ENCODE assay signal across 25 cellular contexts in the genomic region with DNA sequence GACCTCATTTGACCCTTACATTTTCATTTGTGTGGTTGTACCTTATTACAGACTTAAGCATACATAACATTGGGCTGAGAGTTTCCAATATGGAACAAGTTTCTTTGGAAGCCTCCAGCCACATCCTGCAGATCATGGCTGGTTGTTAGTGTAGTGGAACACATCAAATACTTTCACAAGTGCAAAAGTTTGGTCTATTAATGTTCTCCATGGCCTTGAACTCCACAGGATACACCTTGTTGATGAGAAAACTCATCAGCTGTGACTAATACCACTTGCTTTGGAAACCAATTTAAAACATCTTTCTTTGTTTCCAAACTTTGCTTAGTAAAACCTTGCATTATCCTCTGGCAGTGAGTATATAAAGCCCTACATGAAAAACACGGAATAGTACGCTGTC. TPM values are rescaled to one million over a fixed set of nuclear protein-coding genes. Genes with fewer than 3 reads are reported as not detected.
A peak's percentile ranks its signal among the peaks of the same experiment; 100 is the strongest.
DNase-seq lines count a peak whose midpoint lies in the region; ATAC-seq, FAIRE-seq and TF ChIP-seq lines count a peak whose summit lies in the region.
"Had no signal": no experiment of that assay in that cellular context is flagged by ENCODE, and none has a peak within 500 bp of the region (broad histone marks: within the 10 kb centered on the region; RNA-seq: fewer than 3 reads in every experiment).

No MANE protein-coding gene starts in this region.

- H3K36me3 ChIP-seq in heart left ventricle (peaks cover 0 to 92% (median 36%) of the 10 kb centered on the region in 9 donors), right atrium auricular region (peaks cover 80% of the 10 kb centered on the region), endothelial cell of umbilical vein (ENCODE audit: control insufficient read depth in 2 of 2, extremely low read depth in 1 of 2, insufficient read depth in 2 of 2, low read length in 2 of 2) (peaks cover 2 to 33% of the 10 kb centered on the region in 2 experiments), Peyer's patch (peaks cover 0 to 64% (median 0%) of the 10 kb centered on the region in 3 donors)
- H3K36me3 ChIP-seq: BLaER1 had no signal

- H3K9me1 ChIP-seq in endothelial cell of umbilical vein (replicated peaks; ENCODE audit: control insufficient read depth, extremely low read depth, insufficient read depth, low read length), result no peaks in the 10 kb centered on the region

- H3K9me3 ChIP-seq in heart left ventricle (no peaks in the 10 kb centered on the region), right atrium auricular region (no peaks in the 10 kb centered on the region), right cardiac atrium (ENCODE audit: control insufficient read depth, low read length) (no peaks in the 10 kb centered on the region), endothelial cell of umbilical vein (replicated peaks; ENCODE audit: control insufficient read depth, insufficient read depth, low read length) (no peaks in the 10 kb centered on the region), Peyer's patch (no peaks in the 10 kb centered on the region)
- H3K9me3 ChIP-seq: BLaER1, Caco-2 had no signal

- intact Hi-C loops in heart left ventricle (cut with DNase I), result loop anchor here in 4 of 10 donors (5.0 kb wide), 2 partner anchors 41 to 76 kb away; no protein-coding TSS in a partner anchor
- intact Hi-C loops in cardiac septum (cut with DNase I), result loop anchor here (5.0 kb wide), 1 partner anchor 76 kb away; no protein-coding TSS in a partner anchor
- intact Hi-C loops in right cardiac atrium (cut with DNase I), result no loop called here
- intact Hi-C loops in endothelial cell of umbilical vein (cut with micrococcal nuclease), result no loop called here

- dilution Hi-C loops in endothelial cell of umbilical vein (cut with MboI; ENCODE audit: extremely low pct_ligation_motif_present, low sequenced_read_pairs), result no loop called here

- H3K79me2 ChIP-seq in endothelial cell of umbilical vein (ENCODE audit: control insufficient read depth, insufficient read depth, low read length), result no peaks in the 10 kb centered on the region

- no peak for FAIRE-seq in endothelial cell of umbilical vein (lab: Jason Lieb, UNC)
- FAIRE-seq: A204.1, G401.6, GM12878, GM19239, H1 had no signal

- no peak overlapping the region for H3K9ac ChIP-seq in endothelial cell of umbilical vein (replicated peaks; ENCODE audit: extremely low read depth, insufficient read depth, low read length)
- H3K9ac ChIP-seq: BLaER1, GM23248 had no signal

- peak overlapping the region in 10 of 12 donors; percentile 3 to 92 (median 31) for H3K27ac ChIP-seq in heart left ventricle
- peak overlapping the region; percentile 80 to 83 for H3K27ac ChIP-seq in right atrium auricular region
- H3K27ac ChIP-seq in right cardiac atrium (ENCODE audit: low read length), result no peak overlapping the region
- H3K27ac ChIP-seq in endothelial cell of umbilical vein (ENCODE audit: insufficient read depth, low read depth, low read length), result no peak overlapping the region
- H3K27ac ChIP-seq in Peyer's patch, result no peak overlapping the region
- H3K27ac ChIP-seq: 22Rv1, BLaER1, C4-2B, GM23248 had no signal

- 88 to 97% (median 92%) methylated on average over 2 of the region's 2 CpGs for WGBS in heart left ventricle, 4 donors
- WGBS in right cardiac atrium, result 93% methylated on average over 2 of the region's 2 CpGs

- ATAC-seq in heart left ventricle, result no peak
- no peak for ATAC-seq in right cardiac atrium
- ATAC-seq: CD8-positive, alpha-beta T cell; GM12878 had no signal

- no peaks in the 10 kb centered on the region for H4K20me1 ChIP-seq in endothelial cell of umbilical vein (replicated peaks; ENCODE audit: control insufficient read depth, extremely low read depth, insufficient read depth, low read length)
- H4K20me1 ChIP-seq: BLaER1 had no signal

- POLR2A ChIA-PET in endothelial cell of umbilical vein (lab: Charles Lee), result no interaction called here

- CTCF ChIA-PET in endothelial cell of umbilical vein (lab: Charles Lee), result no interaction called here

- TF ChIP-seq POLR2A in heart left ventricle (IDR thresholded peaks at IDR 0.05) (no peak), endothelial cell of umbilical vein (IDR thresholded peaks at IDR 0.05; ENCODE audit: low read depth, low read length) (no peak), Peyer's patch (IDR thresholded peaks at IDR 0.05) (no peak)

- no TSS peak for BruUV-seq in endothelial cell of umbilical vein (replicated peaks; lab: Mats Ljungman, UMichigan)

- H3K4me3 ChIP-seq in heart left ventricle, result no peak overlapping the region
- no peak overlapping the region for H3K4me3 ChIP-seq in right atrium auricular region
- no peak overlapping the region for H3K4me3 ChIP-seq in right cardiac atrium (ENCODE audit: low read length)
- H3K4me3 ChIP-seq in endothelial cell of umbilical vein (replicated peaks in 1 of 3; ENCODE audit: insufficient read depth in 1 of 3, low read depth in 1 of 3, low read length in 3 of 3), result no peak overlapping the region
- no peak overlapping the region for H3K4me3 ChIP-seq in Peyer's patch
- H3K4me3 ChIP-seq: BLaER1, GM12878, GM23248 had no signal

- H2AFZ ChIP-seq in endothelial cell of umbilical vein (ENCODE audit: low read depth, low read length), result no peak overlapping the region
- H2AFZ ChIP-seq: GM23248 had no signal

- H3K4me1 ChIP-seq in heart left ventricle, result peaks cover 0 to 64% (median 28%) of the 10 kb centered on the region in 12 donors
- peaks cover 0 to 39% of the 10 kb centered on the region in 2 donors for H3K4me1 ChIP-seq in right atrium auricular region
- peaks cover 4% of the 10 kb centered on the region for H3K4me1 ChIP-seq in right cardiac atrium (ENCODE audit: control insufficient read depth, insufficient read depth, low read length)
- no peaks in the 10 kb centered on the region for H3K4me1 ChIP-seq in endothelial cell of umbilical vein (ENCODE audit: control insufficient read depth, extremely low read depth, insufficient read depth, low read length)
- H3K4me1 ChIP-seq in Peyer's patch, result no peaks in the 10 kb centered on the region
- H3K4me1 ChIP-seq: BLaER1, Caco-2 had no signal

- H3K27me3 ChIP-seq in heart left ventricle (no peaks in the 10 kb centered on the region), right atrium auricular region (no peaks in the 10 kb centered on the region), right cardiac atrium (ENCODE audit: control insufficient read depth, insufficient read depth) (no peaks in the 10 kb centered on the region), endothelial cell of umbilical vein (ENCODE audit: control insufficient read depth in 2 of 2, insufficient read depth in 2 of 2, low read length in 2 of 2) (no peaks in the 10 kb centered on the region), Peyer's patch (no peaks in the 10 kb centered on the region)
- H3K27me3 ChIP-seq: BLaER1 had no signal

- no peak for TF ChIP-seq CTCF in heart left ventricle (IDR thresholded peaks at IDR 0.05)
- TF ChIP-seq CTCF in right atrium auricular region (IDR thresholded peaks at IDR 0.05), result no peak
- TF ChIP-seq CTCF in endothelial cell of umbilical vein (IDR thresholded peaks at IDR 0.05; ENCODE audit: extremely low read depth in 1 of 2, insufficient read depth in 1 of 2, low read depth in 1 of 2, low read length in 2 of 2), result no peak
- TF ChIP-seq CTCF in GM10266 (IDR thresholded peaks at IDR 0.05; ENCODE audit: control insufficient read depth, insufficient read depth, low read depth, missing control alignments), result no peak
- no peak for TF ChIP-seq CTCF in Peyer's patch (IDR thresholded peaks at IDR 0.05)

- H3K4me2 ChIP-seq in endothelial cell of umbilical vein (ENCODE audit: insufficient read depth, low read length), result no peak overlapping the region
- H3K4me2 ChIP-seq: BLaER1 had no signal

- DNase-seq in heart left ventricle (no peak), cardiac septum (ENCODE audit: low spot score) (no peak), right atrium auricular region (ENCODE audit: low spot score) (no peak), right cardiac atrium (no peak), endothelial cell of umbilical vein (ENCODE audit: low read depth, low spot score) (peak; percentile 19), GM10266 (ENCODE audit: extremely low spot score) (no peak), Peyer's patch (no peak), SW 1271 (lab: John Stamatoyannopoulos, UW) (no peak)
- DNase-seq: Caco-2; CD4-positive, CD25-positive, alpha-beta regulatory T cell; CD8-positive, alpha-beta T cell; DMS153; DND-41; GM23248; H7; HCEC 1CT had no signal

TF ChIP-seq in endothelial cell of umbilical vein, 7 proteins besides CTCF, POLR2A, EP300 and RAD21:
- no peak for TF ChIP-seq GATA2 (IDR thresholded peaks at IDR 0.05; ENCODE audit: insufficient read depth, insufficient read length, low read depth, low read length)
- TF ChIP-seq EZH2 (IDR thresholded peaks at IDR 0.05; ENCODE audit: borderline replicate concordance, low read depth, low read length, severe bottlenecking), result no peak
- no peak for TF ChIP-seq JUN (IDR thresholded peaks at IDR 0.05; ENCODE audit: borderline replicate concordance, insufficient read depth, insufficient read length, low read depth)
- TF ChIP-seq FOS (IDR thresholded peaks at IDR 0.05; ENCODE audit: borderline replicate concordance, insufficient read depth, low read length), result peak; percentile 16
- TF ChIP-seq MYC (IDR thresholded peaks at IDR 0.05; ENCODE audit: low read depth, low read length), result no peak
- TF ChIP-seq, protein P1, sequence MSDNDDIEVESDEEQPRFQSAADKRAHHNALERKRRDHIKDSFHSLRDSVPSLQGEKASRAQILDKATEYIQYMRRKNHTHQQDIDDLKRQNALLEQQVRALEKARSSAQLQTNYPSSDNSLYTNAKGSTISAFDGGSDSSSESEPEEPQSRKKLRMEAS (IDR thresholded peaks at IDR 0.05; ENCODE audit: insufficient read depth, insufficient read length), result no peak
- TF ChIP-seq POLR2AphosphoS5 (IDR thresholded peaks at IDR 0.05; ENCODE audit: insufficient read depth, low read depth, low read length), result no peak

RNA-seq across cellular contexts. Expression of a gene that starts 46.1 kb away (rescaled TPM):
- total RNA-seq in heart left ventricle, result 1,000 to 10,000 TPM in 2 of 9 donors, 100 to 1,000 TPM in 7; 359 to 1,065 (median 670) TPM
- polyA plus RNA-seq in heart left ventricle, result 100 to 1,000 TPM; 280 to 506 TPM
- 658 TPM for total RNA-seq in cardiac septum
- 100 to 1,000 TPM; 305 to 491 TPM for total RNA-seq in right atrium auricular region
- 100 to 1,000 TPM; 557 to 764 (median 622) TPM for total RNA-seq in right cardiac atrium
- 558 TPM for polyA plus RNA-seq in right cardiac atrium
- 6.1 and 8.1 TPM in 2 replicates for total RNA-seq in endothelial cell of umbilical vein
- 5.2 and 6.3 TPM in 2 replicates for polyA plus RNA-seq in endothelial cell of umbilical vein
- polyA plus RNA-seq in endothelial cell of umbilical vein (2011; cell fraction: cytosol; rRNA removed), result 9.2 and 10.8 TPM in 2 replicates
- polyA plus RNA-seq in endothelial cell of umbilical vein (2011; cell fraction: nucleus; rRNA removed), result 8.5 TPM in 2 replicates
- polyA plus RNA-seq in endothelial cell of umbilical vein (2012), result 13.3 and 14.4 TPM in 2 replicates
- polyA minus RNA-seq in endothelial cell of umbilical vein, result 3.1 and 5.3 TPM in 2 replicates
- not detected for polyA minus RNA-seq in endothelial cell of umbilical vein (2011; cell fraction: cytosol; rRNA and poly(A)+ RNA removed)
- polyA minus RNA-seq in endothelial cell of umbilical vein (2011; cell fraction: nucleus; rRNA and poly(A)+ RNA removed), result 3.4 and 4.5 TPM in 2 replicates
- total RNA-seq in Peyer's patch, result 10 to 100 TPM in 3 of 4 donors, 1 to 10 TPM in 1; 2.5 to 36.3 (median 17.4) TPM
- total RNA-seq: GM12878, GM23248 had no signal
- polyA plus RNA-seq: AG04450, GM12878 had no signal

Comparison
In these comparisons a context has a peak if more than half of its experiments do, and no peak if none do; other contexts are left out.
1. H3K27ac ChIP-seq: peak in heart left ventricle (10 of 12) and right atrium auricular region (2 of 2); none in right cardiac atrium (single experiment), endothelial cell of umbilical vein (single experiment) and Peyer's patch (0 of 4).
2. RNA of a gene that starts 46.1 kb away (total RNA-seq): 359 to 1,065 TPM in heart left ventricle, 658 TPM in cardiac septum (single experiment), 557 to 764 TPM in right cardiac atrium and 305 to 491 TPM in right atrium auricular region; 2.5 to 36.3 TPM in Peyer's patch and 6.1 to 8.1 TPM in endothelial cell of umbilical vein; every median in the first group is over 4 times any median in the second.